Comparison of ENCODE assay signal across 12 cellular contexts in genomic region chr2:105102963-105103421, GRCh38.
A peak's percentile ranks its signal among the peaks of the same experiment; 100 is the strongest.
DNase-seq lines count a peak whose midpoint lies in the region; ATAC-seq, FAIRE-seq and TF ChIP-seq lines count a peak whose summit lies in the region.
"Had no signal": no experiment of that assay in that cellular context is flagged by ENCODE, and none has a peak within 500 bp of the region (broad histone marks: within the 10 kb centered on the region; RNA-seq: fewer than 3 reads in every experiment).

No MANE protein-coding gene starts in this region.

- no peaks in the 10 kb centered on the region for H3K27me3 Mint-ChIP-seq in T-helper 2 cell treated with Interferon-gamma antibody and Interleukin-4, amounts not matched to agents 5 μg/mL and 100 μg/mL, for 36 hours (ENCODE audit: low read depth)
- H3K27me3 Mint-ChIP-seq: activated CD4-positive, alpha-beta memory T cell treated with anti-CD3 and anti-CD28 coated beads for 36 hours; naive B cell had no signal

- H3K27me3 ChIP-seq in iPS DF 6.9 (ENCODE audit: control insufficient read depth, insufficient read depth, low read length): no peaks in the 10 kb centered on the region

- TF ChIP-seq POLR2A in H54 (IDR thresholded peaks at IDR 0.05; ENCODE audit: low read depth, low read length): no peak

- H3K9me3 ChIP-seq in iPS DF 6.9 (ENCODE audit: control insufficient read depth, insufficient read depth, low read length): no peaks in the 10 kb centered on the region

- H3K4me1 Mint-ChIP-seq in T-helper 2 cell treated with Interferon-gamma antibody and Interleukin-4, amounts not matched to agents 5 μg/mL and 100 μg/mL, for 36 hours (ENCODE audit: low read depth): no peaks in the 10 kb centered on the region

- H3K9me3 Mint-ChIP-seq in T-helper 2 cell treated with Interferon-gamma antibody and Interleukin-4, amounts not matched to agents 5 μg/mL and 100 μg/mL, for 36 hours: no peaks in the 10 kb centered on the region
- H3K9me3 Mint-ChIP-seq: activated CD4-positive, alpha-beta memory T cell treated with anti-CD3 and anti-CD28 coated beads for 36 hours; naive B cell had no signal

- H3K4me1 ChIP-seq in iPS DF 6.9 (ENCODE audit: control insufficient read depth, insufficient read depth, low read length): peaks cover 6% of the 10 kb centered on the region

- peaks cover 3% of the 10 kb centered on the region; the same call in 1 of the 2 replicates for H3K36me3 ChIP-seq in iPS DF 6.9 (ENCODE audit: control insufficient read depth, insufficient read depth, low read length)

- peak; percentile 96 for FAIRE-seq in H54 (lab: Jason Lieb, UNC)

- no peak overlapping the region for H3K27ac ChIP-seq in iPS DF 6.9 (ENCODE audit: low read length)

- no peak for TF ChIP-seq CTCF in AG04449 (IDR thresholded peaks at IDR 0.05; ENCODE audit: insufficient read depth, low read length, missing control alignments)

- peaks cover 3% of the 10 kb centered on the region for H3K36me3 Mint-ChIP-seq in T-helper 2 cell treated with Interferon-gamma antibody and Interleukin-4, amounts not matched to agents 5 μg/mL and 100 μg/mL, for 36 hours (ENCODE audit: low read depth)

- H3K27ac Mint-ChIP-seq in T-helper 2 cell treated with Interferon-gamma antibody and Interleukin-4, amounts not matched to agents 5 μg/mL and 100 μg/mL, for 36 hours: no peak overlapping the region
- H3K27ac Mint-ChIP-seq: activated CD4-positive, alpha-beta memory T cell treated with anti-CD3 and anti-CD28 coated beads for 36 hours had no signal

- WGBS in iPS DF 6.9 (ENCODE audit: insufficient coverage, insufficient read length): no CpG with 5 or more reads among the region's 13 CpGs

- POLR2A ChIA-PET in AG04449 (lab: Yijun Ruan, JAX): no interaction called here

- ATAC-seq in HG02852 (IDR thresholded peaks at IDR 0.05; ENCODE audit: unreplicated experiment): no peak

- CTCF ChIA-PET in AG04449 (lab: Yijun Ruan, JAX): interaction anchor here (3.3 to 10.9 kb wide), 3 partner anchors 11 to 192 kb away, joined by 12 to 76 read pairs (median 67); no protein-coding TSS in a partner anchor

- no peak overlapping the region for H3K4me3 Mint-ChIP-seq in T-helper 2 cell treated with Interferon-gamma antibody and Interleukin-4, amounts not matched to agents 5 μg/mL and 100 μg/mL, for 36 hours
- H3K4me3 Mint-ChIP-seq: activated CD4-positive, alpha-beta memory T cell treated with anti-CD3 and anti-CD28 coated beads for 36 hours; naive B cell had no signal

- H3K4me3 ChIP-seq in AG04449 (ENCODE audit: low read depth, low read length): no peak overlapping the region
- H3K4me3 ChIP-seq in iPS DF 6.9 (ENCODE audit: low read length): no peak overlapping the region; the same call in 1 of the 2 replicates

- DNase-seq in AG04449 (ENCODE audit: low read depth, low spot score) (peak; percentile 23), H54 (ENCODE audit: insufficient read length, low spot score) (peak; percentile 85), SW480 (ENCODE audit: low spot score) (peak; percentile 88), iPS DF 6.9 (ENCODE audit: low read depth, low spot score) (peak; percentile 87), NCI-H1417 (lab: John Stamatoyannopoulos, UW) (no peak)
- no peak for DNase-seq in activated CD8-positive, alpha-beta memory T cell treated with anti-CD3 and anti-CD28 coated beads, Interleukin-2, amount 50 U/mL, for 48 hours
- DNase-seq in T-helper 2 cell treated with Interferon-gamma antibody and Interleukin-4, amounts not matched to agents 5 μg/mL and 100 μg/mL, for 36 hours (ENCODE audit: low spot score): no peak
- DNase-seq: activated CD4-positive, alpha-beta memory T cell treated with anti-CD3 and anti-CD28 coated beads for 36 hours; DMS79; effector CD8-positive, alpha-beta T cell; naive B cell had no signal

Comparison
In these comparisons a context has a peak if more than half of its experiments do, and no peak if none do; other contexts are left out.
1. DNase-seq: peak in AG04449 (single experiment), H54 (single experiment), SW480 (single experiment) and iPS DF 6.9 (single experiment); none in NCI-H1417 (0 of 3), activated CD8-positive, alpha-beta memory T cell treated with anti-CD3 and anti-CD28 coated beads, Interleukin-2, amount 50 U/mL, for 48 hours (single experiment) and T-helper 2 cell treated with Interferon-gamma antibody and Interleukin-4, amounts not matched to agents 5 μg/mL and 100 μg/mL, for 36 hours (single experiment).